In the genomic region with DNA sequence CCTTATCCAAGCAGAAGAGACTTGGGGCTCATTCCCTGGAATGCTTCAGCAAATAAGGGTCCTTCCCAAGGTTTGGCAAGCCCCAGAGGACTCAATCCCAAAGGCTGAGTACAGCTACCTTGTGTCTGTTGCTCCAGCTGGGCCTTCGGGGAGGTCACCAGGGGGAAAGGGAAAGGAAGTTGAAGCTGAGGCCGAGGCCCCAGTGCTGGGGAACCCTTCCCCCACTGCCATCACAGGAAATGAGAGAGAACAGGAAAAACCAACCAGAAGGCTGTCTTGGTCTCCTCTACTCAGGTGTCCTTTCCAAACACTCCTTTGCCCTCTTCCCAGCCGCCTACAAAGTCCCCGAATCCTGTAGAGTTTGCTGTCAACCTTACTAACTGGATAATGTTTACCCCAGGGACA, we compare ENCODE assay signal across 8 cellular contexts. TPM values are rescaled to one million over a fixed set of nuclear protein-coding genes. Genes with fewer than 3 reads are reported as not detected.
A peak's percentile ranks its signal among the peaks of the same experiment; 100 is the strongest.
DNase-seq lines count a peak whose midpoint lies in the region; ATAC-seq and TF ChIP-seq lines count a peak whose summit lies in the region.

No MANE protein-coding gene starts in this region.

- H3K4me1 ChIP-seq in NT2/D1 (ENCODE audit: insufficient read depth, insufficient read length), result peaks cover 48% of the 10 kb centered on the region
- H3K4me1 ChIP-seq in upper lobe of right lung, result peaks cover 73% of the 10 kb centered on the region

- H3K4me3 ChIP-seq in GM06990 (replicated peaks; ENCODE audit: low read depth, low read length), result peak overlapping the region; percentile 68
- no peak overlapping the region for H3K4me3 ChIP-seq in NT2/D1 (ENCODE audit: insufficient read length, low read depth)
- H3K4me3 ChIP-seq in astrocyte of the spinal cord (ENCODE audit: low read depth, low read length), result no peak overlapping the region
- peak overlapping the region; percentile 33 for H3K4me3 ChIP-seq in upper lobe of right lung

- in situ Hi-C loops in astrocyte of the spinal cord (cut with HindIII; ENCODE audit: low sequenced_read_pairs), result no loop called here

- no peak for TF ChIP-seq CTCF in GM06990 (IDR thresholded peaks at IDR 0.05; ENCODE audit: insufficient read depth, low read length, poor library complexity, severe bottlenecking)
- TF ChIP-seq CTCF in astrocyte of the spinal cord (IDR thresholded peaks at IDR 0.05; ENCODE audit: low read depth, low read length), result no peak
- no peak for TF ChIP-seq CTCF in upper lobe of right lung (IDR thresholded peaks at IDR 0.05)

- H3K27me3 ChIP-seq in GM06990 (replicated peaks; ENCODE audit: control insufficient read depth, insufficient read depth, low read length), result no peaks in the 10 kb centered on the region
- no peaks in the 10 kb centered on the region for H3K27me3 ChIP-seq in NT2/D1 (ENCODE audit: insufficient read depth, insufficient read length)
- no peaks in the 10 kb centered on the region for H3K27me3 ChIP-seq in upper lobe of right lung

- H3K9me3 ChIP-seq in NT2/D1 (ENCODE audit: insufficient read depth, low read length) (no peaks in the 10 kb centered on the region), upper lobe of right lung (no peaks in the 10 kb centered on the region)

- H3K36me3 ChIP-seq in GM06990 (ENCODE audit: control insufficient read depth, insufficient read depth, low read length) (peaks cover 16% of the 10 kb centered on the region), NT2/D1 (ENCODE audit: insufficient read depth, insufficient read length, low read length) (peaks cover 61% of the 10 kb centered on the region), upper lobe of right lung (peaks cover 38% of the 10 kb centered on the region)

- H3K27ac ChIP-seq in upper lobe of right lung, result peak overlapping the region; percentile 99

- H3K9ac ChIP-seq in NT2/D1 (ENCODE audit: insufficient read length, low read depth), result peak overlapping the region; percentile 58

- intact Hi-C loops in upper lobe of right lung (cut with DNase I), result no loop called here

- DNase-seq in GM06990 (ENCODE audit: extremely low read depth, insufficient read length), result no peak
- DNase-seq in NT2/D1 (ENCODE audit: low read depth, low spot score), result no peak
- peak; percentile 67 for DNase-seq in astrocyte of the spinal cord (ENCODE audit: low read depth, low spot score)
- DNase-seq in medulla oblongata (ENCODE audit: extremely low spot score), result peak; percentile 52
- no peak for DNase-seq in upper lobe of right lung
- DNase-seq in NCI-H82 (lab: John Stamatoyannopoulos, UW), result no peak

- ATAC-seq in GM21723 (IDR thresholded peaks at IDR 0.05; ENCODE audit: unreplicated experiment), result peak; percentile 33
- no peak for ATAC-seq in upper lobe of right lung
- ATAC-seq in GM19467 (IDR thresholded peaks at IDR 0.05; ENCODE audit: unreplicated experiment), result no peak

RNA-seq across cellular contexts. Expression of a gene that starts 5.7 kb away (rescaled TPM):
- 89.3 TPM for total RNA-seq in upper lobe of right lung

RNA-seq across cellular contexts. Expression of a gene that starts 40.2 kb away (rescaled TPM):
- 11.6 TPM for total RNA-seq in upper lobe of right lung

RNA-seq across cellular contexts. Expression of a gene that starts 40.3 kb away (rescaled TPM):
- total RNA-seq in upper lobe of right lung, result 86.9 TPM

RNA-seq across cellular contexts. Expression of a gene that starts 44.7 kb away (rescaled TPM):
- not detected for total RNA-seq in upper lobe of right lung

Comparison
In these comparisons a context has a peak if more than half of its experiments do, and no peak if none do; other contexts are left out.
1. DNase-seq: peak in astrocyte of the spinal cord (single experiment) and medulla oblongata (single experiment); none in GM06990 (single experiment), NT2/D1 (single experiment), upper lobe of right lung (single experiment) and NCI-H82 (single experiment).
2. H3K4me3 ChIP-seq: peak in GM06990 (single experiment) and upper lobe of right lung (single experiment); none in NT2/D1 (single experiment) and astrocyte of the spinal cord (single experiment).